1 cellular context compared by ENCODE assay signal in the genomic region with DNA sequence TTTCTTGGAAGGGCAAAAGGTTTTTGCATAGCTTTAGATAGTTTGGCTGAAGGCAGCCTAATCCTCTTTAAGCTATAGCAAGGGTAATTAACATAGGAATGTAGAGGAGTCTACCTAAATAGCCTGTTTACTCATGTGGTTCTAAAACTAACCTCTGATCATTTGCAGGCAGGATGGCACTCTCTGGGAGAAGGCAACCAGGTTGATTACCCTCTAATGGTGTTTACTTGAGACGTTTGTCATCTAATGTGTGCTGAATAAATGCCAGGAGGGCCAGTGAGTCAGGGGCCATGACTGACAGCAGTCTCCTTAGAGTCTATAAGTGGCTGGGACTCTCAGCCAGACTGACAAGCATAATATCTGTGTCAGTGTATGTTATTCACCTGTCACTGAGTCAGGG.
TF ChIP-seq lines count a peak whose summit lies in the region.

No MANE protein-coding gene starts in this region.

TF ChIP-seq in HepG2, 621 proteins besides CTCF, POLR2A, EP300 and RAD21:
- TF ChIP-seq TCF7L2 (IDR thresholded peaks at IDR 0.05; ENCODE audit: low read depth, low read length) (no peak), ZNF564 (CRISPR knock-in tag; IDR thresholded peaks at IDR 0.05) (no peak), ZNF546 (CRISPR knock-in tag; conservative IDR thresholded peaks at IDR 0.05) (no peak), BORCS8-MEF2B (CRISPR knock-in tag; IDR thresholded peaks at IDR 0.05) (no peak), SP4 (CRISPR knock-in tag; IDR thresholded peaks at IDR 0.05) (no peak), MYC (CRISPR knock-in tag; IDR thresholded peaks at IDR 0.05; ENCODE audit: borderline replicate concordance) (no peak), ZFYVE20 (CRISPR knock-in tag; IDR thresholded peaks at IDR 0.05; ENCODE audit: borderline replicate concordance, low read depth) (no peak), ZNF3 (CRISPR knock-in tag; IDR thresholded peaks at IDR 0.05) (no peak), KDM1A (CRISPR knock-in tag; IDR thresholded peaks at IDR 0.05) (no peak), HMGXB3 (CRISPR knock-in tag; IDR thresholded peaks at IDR 0.05; ENCODE audit: borderline replicate concordance) (no peak), ZNF839 (CRISPR knock-in tag; IDR thresholded peaks at IDR 0.05; ENCODE audit: borderline replicate concordance) (no peak), ZNF556 (CRISPR knock-in tag; IDR thresholded peaks at IDR 0.05; ENCODE audit: borderline replicate concordance) (no peak)
- TF ChIP-seq, protein P1, sequence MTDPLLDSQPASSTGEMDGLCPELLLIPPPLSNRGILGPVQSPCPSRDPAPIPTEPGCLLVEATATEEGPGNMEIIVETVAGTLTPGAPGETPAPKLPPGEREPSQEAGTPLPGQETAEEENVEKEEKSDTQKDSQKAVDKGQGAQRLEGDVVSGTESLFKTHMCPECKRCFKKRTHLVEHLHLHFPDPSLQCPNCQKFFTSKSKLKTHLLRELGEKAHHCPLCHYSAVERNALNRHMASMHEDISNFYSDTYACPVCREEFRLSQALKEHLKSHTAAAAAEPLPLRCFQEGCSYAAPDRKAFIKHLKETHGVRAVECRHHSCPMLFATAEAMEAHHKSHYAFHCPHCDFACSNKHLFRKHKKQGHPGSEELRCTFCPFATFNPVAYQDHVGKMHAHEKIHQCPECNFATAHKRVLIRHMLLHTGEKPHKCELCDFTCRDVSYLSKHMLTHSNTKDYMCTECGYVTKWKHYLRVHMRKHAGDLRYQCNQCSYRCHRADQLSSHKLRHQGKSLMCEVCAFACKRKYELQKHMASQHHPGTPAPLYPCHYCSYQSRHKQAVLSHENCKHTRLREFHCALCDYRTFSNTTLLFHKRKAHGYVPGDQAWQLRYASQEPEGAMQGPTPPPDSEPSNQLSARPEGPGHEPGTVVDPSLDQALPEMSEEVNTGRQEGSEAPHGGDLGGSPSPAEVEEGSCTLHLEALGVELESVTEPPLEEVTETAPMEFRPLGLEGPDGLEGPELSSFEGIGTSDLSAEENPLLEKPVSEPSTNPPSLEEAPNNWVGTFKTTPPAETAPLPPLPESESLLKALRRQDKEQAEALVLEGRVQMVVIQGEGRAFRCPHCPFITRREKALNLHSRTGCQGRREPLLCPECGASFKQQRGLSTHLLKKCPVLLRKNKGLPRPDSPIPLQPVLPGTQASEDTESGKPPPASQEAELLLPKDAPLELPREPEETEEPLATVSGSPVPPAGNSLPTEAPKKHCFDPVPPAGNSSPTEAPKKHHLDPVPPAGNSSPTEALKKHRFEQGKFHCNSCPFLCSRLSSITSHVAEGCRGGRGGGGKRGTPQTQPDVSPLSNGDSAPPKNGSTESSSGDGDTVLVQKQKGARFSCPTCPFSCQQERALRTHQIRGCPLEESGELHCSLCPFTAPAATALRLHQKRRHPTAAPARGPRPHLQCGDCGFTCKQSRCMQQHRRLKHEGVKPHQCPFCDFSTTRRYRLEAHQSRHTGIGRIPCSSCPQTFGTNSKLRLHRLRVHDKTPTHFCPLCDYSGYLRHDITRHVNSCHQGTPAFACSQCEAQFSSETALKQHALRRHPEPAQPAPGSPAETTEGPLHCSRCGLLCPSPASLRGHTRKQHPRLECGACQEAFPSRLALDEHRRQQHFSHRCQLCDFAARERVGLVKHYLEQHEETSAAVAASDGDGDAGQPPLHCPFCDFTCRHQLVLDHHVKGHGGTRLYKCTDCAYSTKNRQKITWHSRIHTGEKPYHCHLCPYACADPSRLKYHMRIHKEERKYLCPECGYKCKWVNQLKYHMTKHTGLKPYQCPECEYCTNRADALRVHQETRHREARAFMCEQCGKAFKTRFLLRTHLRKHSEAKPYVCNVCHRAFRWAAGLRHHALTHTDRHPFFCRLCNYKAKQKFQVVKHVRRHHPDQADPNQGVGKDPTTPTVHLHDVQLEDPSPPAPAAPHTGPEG (CRISPR knock-in tag; IDR thresholded peaks at IDR 0.05), result no peak
- TF ChIP-seq, protein P2, sequence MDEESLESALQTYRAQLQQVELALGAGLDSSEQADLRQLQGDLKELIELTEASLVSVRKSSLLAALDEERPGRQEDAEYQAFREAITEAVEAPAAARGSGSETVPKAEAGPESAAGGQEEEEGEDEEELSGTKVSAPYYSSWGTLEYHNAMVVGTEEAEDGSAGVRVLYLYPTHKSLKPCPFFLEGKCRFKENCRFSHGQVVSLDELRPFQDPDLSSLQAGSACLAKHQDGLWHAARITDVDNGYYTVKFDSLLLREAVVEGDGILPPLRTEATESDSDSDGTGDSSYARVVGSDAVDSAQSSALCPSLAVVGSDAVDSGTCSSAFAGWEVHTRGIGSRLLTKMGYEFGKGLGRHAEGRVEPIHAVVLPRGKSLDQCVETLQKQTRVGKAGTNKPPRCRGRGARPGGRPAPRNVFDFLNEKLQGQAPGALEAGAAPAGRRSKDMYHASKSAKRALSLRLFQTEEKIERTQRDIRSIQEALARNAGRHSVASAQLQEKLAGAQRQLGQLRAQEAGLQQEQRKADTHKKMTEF (CRISPR knock-in tag; IDR thresholded peaks at IDR 0.05), result no peak
- TF ChIP-seq, protein P3, sequence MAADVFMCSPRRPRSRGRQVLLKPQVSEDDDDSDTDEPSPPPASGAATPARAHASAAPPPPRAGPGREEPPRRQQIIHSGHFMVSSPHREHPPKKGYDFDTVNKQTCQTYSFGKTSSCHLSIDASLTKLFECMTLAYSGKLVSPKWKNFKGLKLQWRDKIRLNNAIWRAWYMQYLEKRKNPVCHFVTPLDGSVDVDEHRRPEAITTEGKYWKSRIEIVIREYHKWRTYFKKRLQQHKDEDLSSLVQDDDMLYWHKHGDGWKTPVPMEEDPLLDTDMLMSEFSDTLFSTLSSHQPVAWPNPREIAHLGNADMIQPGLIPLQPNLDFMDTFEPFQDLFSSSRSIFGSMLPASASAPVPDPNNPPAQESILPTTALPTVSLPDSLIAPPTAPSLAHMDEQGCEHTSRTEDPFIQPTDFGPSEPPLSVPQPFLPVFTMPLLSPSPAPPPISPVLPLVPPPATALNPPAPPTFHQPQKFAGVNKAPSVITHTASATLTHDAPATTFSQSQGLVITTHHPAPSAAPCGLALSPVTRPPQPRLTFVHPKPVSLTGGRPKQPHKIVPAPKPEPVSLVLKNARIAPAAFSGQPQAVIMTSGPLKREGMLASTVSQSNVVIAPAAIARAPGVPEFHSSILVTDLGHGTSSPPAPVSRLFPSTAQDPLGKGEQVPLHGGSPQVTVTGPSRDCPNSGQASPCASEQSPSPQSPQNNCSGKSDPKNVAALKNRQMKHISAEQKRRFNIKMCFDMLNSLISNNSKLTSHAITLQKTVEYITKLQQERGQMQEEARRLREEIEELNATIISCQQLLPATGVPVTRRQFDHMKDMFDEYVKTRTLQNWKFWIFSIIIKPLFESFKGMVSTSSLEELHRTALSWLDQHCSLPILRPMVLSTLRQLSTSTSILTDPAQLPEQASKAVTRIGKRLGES (CRISPR knock-in tag; IDR thresholded peaks at IDR 0.05; ENCODE audit: borderline replicate concordance), result no peak
- TF ChIP-seq, protein P4, sequence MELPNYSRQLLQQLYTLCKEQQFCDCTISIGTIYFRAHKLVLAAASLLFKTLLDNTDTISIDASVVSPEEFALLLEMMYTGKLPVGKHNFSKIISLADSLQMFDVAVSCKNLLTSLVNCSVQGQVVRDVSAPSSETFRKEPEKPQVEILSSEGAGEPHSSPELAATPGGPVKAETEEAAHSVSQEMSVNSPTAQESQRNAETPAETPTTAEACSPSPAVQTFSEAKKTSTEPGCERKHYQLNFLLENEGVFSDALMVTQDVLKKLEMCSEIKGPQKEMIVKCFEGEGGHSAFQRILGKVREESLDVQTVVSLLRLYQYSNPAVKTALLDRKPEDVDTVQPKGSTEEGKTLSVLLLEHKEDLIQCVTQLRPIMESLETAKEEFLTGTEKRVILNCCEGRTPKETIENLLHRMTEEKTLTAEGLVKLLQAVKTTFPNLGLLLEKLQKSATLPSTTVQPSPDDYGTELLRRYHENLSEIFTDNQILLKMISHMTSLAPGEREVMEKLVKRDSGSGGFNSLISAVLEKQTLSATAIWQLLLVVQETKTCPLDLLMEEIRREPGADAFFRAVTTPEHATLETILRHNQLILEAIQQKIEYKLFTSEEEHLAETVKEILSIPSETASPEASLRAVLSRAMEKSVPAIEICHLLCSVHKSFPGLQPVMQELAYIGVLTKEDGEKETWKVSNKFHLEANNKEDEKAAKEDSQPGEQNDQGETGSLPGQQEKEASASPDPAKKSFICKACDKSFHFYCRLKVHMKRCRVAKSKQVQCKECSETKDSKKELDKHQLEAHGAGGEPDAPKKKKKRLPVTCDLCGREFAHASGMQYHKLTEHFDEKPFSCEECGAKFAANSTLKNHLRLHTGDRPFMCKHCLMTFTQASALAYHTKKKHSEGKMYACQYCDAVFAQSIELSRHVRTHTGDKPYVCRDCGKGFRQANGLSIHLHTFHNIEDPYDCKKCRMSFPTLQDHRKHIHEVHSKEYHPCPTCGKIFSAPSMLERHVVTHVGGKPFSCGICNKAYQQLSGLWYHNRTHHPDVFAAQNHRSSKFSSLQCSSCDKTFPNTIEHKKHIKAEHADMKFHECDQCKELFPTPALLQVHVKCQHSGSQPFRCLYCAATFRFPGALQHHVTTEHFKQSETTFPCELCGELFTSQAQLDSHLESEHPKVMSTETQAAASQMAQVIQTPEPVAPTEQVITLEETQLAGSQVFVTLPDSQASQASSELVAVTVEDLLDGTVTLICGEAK (IDR thresholded peaks at IDR 0.05), result no peak
- TF ChIP-seq, protein P4 (CRISPR knock-in tag; IDR thresholded peaks at IDR 0.05), result no peak
